ENCODE assay signal across 1 cellular context in genomic region chr19:917323-918151, GRCh38.
TF ChIP-seq lines count a peak whose summit lies in the region.

Gene KISS1R, plus strand, starts transcription at chr19:917333. Its CDS starts 170 bp downstream, at chr19:917503.

TF ChIP-seq in K562, 482 proteins besides CTCF, POLR2A, EP300 and RAD21 (continued from another document and continues in another):
- TF ChIP-seq JUND (IDR thresholded peaks at IDR 0.05; ENCODE audit: borderline replicate concordance, low read depth, low read length) (peak; percentile 51; the same call in 1 of the 2 replicates), JUND (tag; IDR thresholded peaks at IDR 0.05; ENCODE audit: borderline replicate concordance, low read depth, low read length) (no peak; the same call in 2 of the 3 replicates), POLR2AphosphoS2 (IDR thresholded peaks at IDR 0.05; ENCODE audit: low read length) (no peak), ARID1B (IDR thresholded peaks at IDR 0.05) (no peak), E2F4 (CRISPR knock-in tag; IDR thresholded peaks at IDR 0.05; ENCODE audit: low read depth) (no peak), TCFL5 (CRISPR knock-in tag; conservative IDR thresholded peaks at IDR 0.05) (no peak), HIVEP1 (CRISPR knock-in tag; IDR thresholded peaks at IDR 0.05) (no peak), ATF3 (IDR thresholded peaks at IDR 0.05) (no peak), ATF3 (CRISPR knock-in tag; conservative IDR thresholded peaks at IDR 0.05) (no peak), ZNF740 (CRISPR knock-in tag; IDR thresholded peaks at IDR 0.05) (peak; percentile 88), ZNF740 (tag; IDR thresholded peaks at IDR 0.05) (peak in 1 of 2 experiments; percentile 7; a peak in 1 of 4 replicates), ZNF133 (CRISPR knock-in tag; IDR thresholded peaks at IDR 0.05) (no peak), KHSRP (IDR thresholded peaks at IDR 0.05) (no peak), KAT8 (IDR thresholded peaks at IDR 0.05; ENCODE audit: low read depth) (no peak), ZNF395 (CRISPR knock-in tag; IDR thresholded peaks at IDR 0.05) (peak; percentile 69; the same call in 1 of the 2 replicates), ZC3H4 (CRISPR knock-in tag; IDR thresholded peaks at IDR 0.05; ENCODE audit: borderline replicate concordance) (peak; percentile 75; the same call in 1 of the 2 replicates), MTA1 (IDR thresholded peaks at IDR 0.05; ENCODE audit: borderline replicate concordance) (no peak), NRF1 (conservative IDR thresholded peaks at IDR 0.05 in 1 of 2, IDR thresholded peaks at IDR 0.05 in 1 of 2) (peak in 1 of 2 experiments; percentile 35; a peak in 2 of 4 replicates), WHSC1 (IDR thresholded peaks at IDR 0.05; ENCODE audit: low read length) (no peak), SOX6 (IDR thresholded peaks at IDR 0.05) (no peak), MTA3 (IDR thresholded peaks at IDR 0.05; ENCODE audit: borderline replicate concordance) (peak; percentile 91), ARHGAP35 (IDR thresholded peaks at IDR 0.05; ENCODE audit: partially characterized antibody) (no peak), USF2 (CRISPR knock-in tag; IDR thresholded peaks at IDR 0.05) (no peak), ATF7 (IDR thresholded peaks at IDR 0.05) (peak; percentile 92), ZNF507 (tag; conservative IDR thresholded peaks at IDR 0.05) (no peak), ZNF696 (CRISPR knock-in tag; conservative IDR thresholded peaks at IDR 0.05) (no peak), FOXK2 (conservative IDR thresholded peaks at IDR 0.05 in 1 of 2, IDR thresholded peaks at IDR 0.05 in 1 of 2; ENCODE audit: low read depth in 2 of 2) (no peak), RBM15 (IDR thresholded peaks at IDR 0.05; ENCODE audit: insufficient read depth, low read length) (no peak), BDP1 (IDR thresholded peaks at IDR 0.05; ENCODE audit: insufficient read depth, insufficient read length) (no peak), SRSF1 (IDR thresholded peaks at IDR 0.05; ENCODE audit: low read depth, low read length) (no peak), ETS1 (conservative IDR thresholded peaks at IDR 0.05; ENCODE audit: control insufficient read depth, low read depth, low read length) (peak; percentile 14; the same call in 1 of the 2 replicates), PHTF2 (CRISPR knock-in tag; IDR thresholded peaks at IDR 0.05) (no peak), ZFPM2 (CRISPR knock-in tag; IDR thresholded peaks at IDR 0.05) (no peak), BCLAF1 (IDR thresholded peaks at IDR 0.05; ENCODE audit: borderline replicate concordance in 1 of 2, control insufficient read depth in 1 of 2, low read depth in 2 of 2, low read length in 1 of 2) (no peak), THRB (CRISPR knock-in tag; conservative IDR thresholded peaks at IDR 0.05) (no peak), HDGF (IDR thresholded peaks at IDR 0.05) (no peak), ZNF253 (CRISPR knock-in tag; conservative IDR thresholded peaks at IDR 0.05) (no peak), ZBTB2 (IDR thresholded peaks at IDR 0.05) (no peak), ZNF143 (CRISPR knock-in tag; IDR thresholded peaks at IDR 0.05) (no peak), TRIM25 (IDR thresholded peaks at IDR 0.05; ENCODE audit: borderline replicate concordance) (no peak), ZNF699 (CRISPR knock-in tag; IDR thresholded peaks at IDR 0.05; ENCODE audit: insufficient replicate concordance) (no peak), CEBPG (CRISPR knock-in tag; IDR thresholded peaks at IDR 0.05) (no peak), CEBPG (tag; conservative IDR thresholded peaks at IDR 0.05 in 1 of 2, IDR thresholded peaks at IDR 0.05 in 1 of 2) (no peak), PBX2 (CRISPR knock-in tag; IDR thresholded peaks at IDR 0.05; ENCODE audit: low read depth) (no peak), PBX2 (tag; conservative IDR thresholded peaks at IDR 0.05; ENCODE audit: low read depth) (no peak), DNMT1 (IDR thresholded peaks at IDR 0.05) (no peak), PRPF4 (IDR thresholded peaks at IDR 0.05; ENCODE audit: insufficient read depth, low read depth, low read length, poor library complexity, severe bottlenecking) (no peak), SIN3A (IDR thresholded peaks at IDR 0.05; ENCODE audit: borderline replicate concordance in 2 of 2, control insufficient read depth in 1 of 2, low read depth in 2 of 2, low read length in 2 of 2) (0 out of 4 replicates have a peak, but pooled peaks have one; percentile 11 to 45), CSDE1 (IDR thresholded peaks at IDR 0.05) (no peak), TOE1 (IDR thresholded peaks at IDR 0.05; ENCODE audit: borderline replicate concordance) (no peak), TOE1 (CRISPR knock-in tag; IDR thresholded peaks at IDR 0.05; ENCODE audit: borderline replicate concordance, low read depth) (no peak; the same call in 1 of the 2 replicates), CGGBP1 (CRISPR knock-in tag; IDR thresholded peaks at IDR 0.05) (no peak)
